Comparison of ENCODE assay signal across 3 cellular contexts in genomic region chr5:107735558-107735957, GRCh38.
"Had no signal": no experiment of that assay in that cellular context is flagged by ENCODE, and none has a peak within 500 bp of the region (broad histone marks: within the 10 kb centered on the region; RNA-seq: fewer than 3 reads in every experiment).

No MANE protein-coding gene starts in this region.

- H3K4me3 ChIP-seq: GM12878 had no signal

- DNase-seq: GDM1, GF-D8 had no signal
